1 cellular context compared by ENCODE assay signal in the genomic region with DNA sequence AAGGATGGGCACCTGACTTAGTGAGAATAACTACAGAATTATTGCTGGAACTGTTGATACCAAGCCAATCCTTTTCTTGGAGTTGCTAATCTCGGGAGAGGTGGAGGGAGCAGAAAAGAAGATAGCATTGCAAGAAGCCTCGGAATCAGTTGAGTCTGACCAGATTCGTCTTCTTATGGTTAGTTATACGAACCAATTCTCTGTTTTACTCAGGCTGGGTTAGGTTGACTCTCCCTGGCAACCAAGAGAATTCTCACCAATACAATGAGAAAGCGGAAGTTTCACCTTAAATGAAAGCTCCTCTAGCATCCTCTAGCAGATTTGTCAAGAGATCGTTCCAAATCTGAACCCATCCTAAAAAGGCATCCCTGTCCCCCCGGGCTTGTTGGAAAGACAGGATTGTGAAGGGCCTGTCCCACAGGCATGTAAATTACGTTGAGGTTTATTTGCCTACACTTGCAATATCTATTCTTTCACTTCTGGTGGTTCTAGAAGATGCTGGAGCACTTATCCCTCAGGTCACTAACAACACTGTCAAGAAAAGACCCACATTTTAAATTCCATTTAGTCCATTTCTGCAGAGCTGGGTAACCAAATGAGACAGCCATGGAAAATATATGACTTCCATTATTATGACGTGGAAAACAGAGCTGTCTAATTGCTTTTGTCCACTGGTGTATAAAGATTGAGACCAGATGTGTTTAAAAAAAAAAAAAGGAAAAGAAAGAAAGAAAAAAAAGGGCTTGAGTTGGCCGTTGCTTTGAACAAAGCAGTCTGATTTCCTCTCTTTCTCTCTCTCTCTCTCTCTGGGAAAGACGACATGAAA.
A peak's percentile ranks its signal among the peaks of the same experiment; 100 is the strongest.
TF ChIP-seq lines count a peak whose summit lies in the region.

No MANE protein-coding gene starts in this region.

TF ChIP-seq in SK-N-SH, 30 proteins besides CTCF, POLR2A, EP300 and RAD21 (continued from another document):
- TF ChIP-seq, protein P1, sequence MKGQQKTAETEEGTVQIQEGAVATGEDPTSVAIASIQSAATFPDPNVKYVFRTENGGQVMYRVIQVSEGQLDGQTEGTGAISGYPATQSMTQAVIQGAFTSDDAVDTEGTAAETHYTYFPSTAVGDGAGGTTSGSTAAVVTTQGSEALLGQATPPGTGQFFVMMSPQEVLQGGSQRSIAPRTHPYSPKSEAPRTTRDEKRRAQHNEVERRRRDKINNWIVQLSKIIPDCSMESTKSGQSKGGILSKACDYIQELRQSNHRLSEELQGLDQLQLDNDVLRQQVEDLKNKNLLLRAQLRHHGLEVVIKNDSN (IDR thresholded peaks at IDR 0.05; ENCODE audit: borderline replicate concordance, low read depth), result no peak
- TF ChIP-seq YY1 (IDR thresholded peaks at IDR 0.05; ENCODE audit: low read depth) (no peak), GABPA (IDR thresholded peaks at IDR 0.05; ENCODE audit: low read depth) (no peak), TCF12 (IDR thresholded peaks at IDR 0.05) (peak; percentile 86), NRF1 (IDR thresholded peaks at IDR 0.05; ENCODE audit: low read depth, low read length) (no peak), EZH2phosphoT487 (IDR thresholded peaks at IDR 0.05; ENCODE audit: borderline replicate concordance, low read depth) (no peak), SMC3 (IDR thresholded peaks at IDR 0.05; ENCODE audit: low read depth, low read length) (no peak), POLR2AphosphoS5 (IDR thresholded peaks at IDR 0.05; ENCODE audit: low read depth, low read length) (peak; percentile 52; the same call in 1 of the 2 replicates), NFIC (IDR thresholded peaks at IDR 0.05; ENCODE audit: borderline replicate concordance) (no peak; the same call in 1 of the 2 replicates), FOSL2 (IDR thresholded peaks at IDR 0.05; ENCODE audit: borderline replicate concordance, low read depth) (no peak), SIN3A (IDR thresholded peaks at IDR 0.05; ENCODE audit: borderline replicate concordance, low read depth, low read length) (no peak), JUND (IDR thresholded peaks at IDR 0.05) (no peak; the same call in 1 of the 2 replicates), MXI1 (IDR thresholded peaks at IDR 0.05; ENCODE audit: low read depth, low read length) (0 out of 2 replicates have a peak, but pooled peaks have one; percentile 41), RCOR1 (IDR thresholded peaks at IDR 0.05; ENCODE audit: low read length) (peak; percentile 40), RFX5 (IDR thresholded peaks at IDR 0.05; ENCODE audit: low read length) (no peak), FOXJ3 (CRISPR knock-in tag; IDR thresholded peaks at IDR 0.05) (no peak), ELF1 (IDR thresholded peaks at IDR 0.05) (no peak)
- TF ChIP-seq, protein P2, sequence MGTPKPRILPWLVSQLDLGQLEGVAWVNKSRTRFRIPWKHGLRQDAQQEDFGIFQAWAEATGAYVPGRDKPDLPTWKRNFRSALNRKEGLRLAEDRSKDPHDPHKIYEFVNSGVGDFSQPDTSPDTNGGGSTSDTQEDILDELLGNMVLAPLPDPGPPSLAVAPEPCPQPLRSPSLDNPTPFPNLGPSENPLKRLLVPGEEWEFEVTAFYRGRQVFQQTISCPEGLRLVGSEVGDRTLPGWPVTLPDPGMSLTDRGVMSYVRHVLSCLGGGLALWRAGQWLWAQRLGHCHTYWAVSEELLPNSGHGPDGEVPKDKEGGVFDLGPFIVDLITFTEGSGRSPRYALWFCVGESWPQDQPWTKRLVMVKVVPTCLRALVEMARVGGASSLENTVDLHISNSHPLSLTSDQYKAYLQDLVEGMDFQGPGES (IDR thresholded peaks at IDR 0.05; ENCODE audit: low read depth, low read length), result no peak
- TF ChIP-seq, protein P3, sequence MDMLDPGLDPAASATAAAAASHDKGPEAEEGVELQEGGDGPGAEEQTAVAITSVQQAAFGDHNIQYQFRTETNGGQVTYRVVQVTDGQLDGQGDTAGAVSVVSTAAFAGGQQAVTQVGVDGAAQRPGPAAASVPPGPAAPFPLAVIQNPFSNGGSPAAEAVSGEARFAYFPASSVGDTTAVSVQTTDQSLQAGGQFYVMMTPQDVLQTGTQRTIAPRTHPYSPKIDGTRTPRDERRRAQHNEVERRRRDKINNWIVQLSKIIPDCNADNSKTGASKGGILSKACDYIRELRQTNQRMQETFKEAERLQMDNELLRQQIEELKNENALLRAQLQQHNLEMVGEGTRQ (IDR thresholded peaks at IDR 0.05; ENCODE audit: borderline replicate concordance, low read depth, low read length), result no peak
- TF ChIP-seq, protein P4, sequence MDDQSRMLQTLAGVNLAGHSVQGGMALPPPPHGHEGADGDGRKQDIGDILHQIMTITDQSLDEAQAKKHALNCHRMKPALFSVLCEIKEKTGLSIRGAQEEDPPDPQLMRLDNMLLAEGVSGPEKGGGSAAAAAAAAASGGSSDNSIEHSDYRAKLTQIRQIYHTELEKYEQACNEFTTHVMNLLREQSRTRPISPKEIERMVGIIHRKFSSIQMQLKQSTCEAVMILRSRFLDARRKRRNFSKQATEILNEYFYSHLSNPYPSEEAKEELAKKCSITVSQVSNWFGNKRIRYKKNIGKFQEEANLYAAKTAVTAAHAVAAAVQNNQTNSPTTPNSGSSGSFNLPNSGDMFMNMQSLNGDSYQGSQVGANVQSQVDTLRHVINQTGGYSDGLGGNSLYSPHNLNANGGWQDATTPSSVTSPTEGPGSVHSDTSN (IDR thresholded peaks at IDR 0.05), result peak; percentile 64
- TF ChIP-seq, protein P5, sequence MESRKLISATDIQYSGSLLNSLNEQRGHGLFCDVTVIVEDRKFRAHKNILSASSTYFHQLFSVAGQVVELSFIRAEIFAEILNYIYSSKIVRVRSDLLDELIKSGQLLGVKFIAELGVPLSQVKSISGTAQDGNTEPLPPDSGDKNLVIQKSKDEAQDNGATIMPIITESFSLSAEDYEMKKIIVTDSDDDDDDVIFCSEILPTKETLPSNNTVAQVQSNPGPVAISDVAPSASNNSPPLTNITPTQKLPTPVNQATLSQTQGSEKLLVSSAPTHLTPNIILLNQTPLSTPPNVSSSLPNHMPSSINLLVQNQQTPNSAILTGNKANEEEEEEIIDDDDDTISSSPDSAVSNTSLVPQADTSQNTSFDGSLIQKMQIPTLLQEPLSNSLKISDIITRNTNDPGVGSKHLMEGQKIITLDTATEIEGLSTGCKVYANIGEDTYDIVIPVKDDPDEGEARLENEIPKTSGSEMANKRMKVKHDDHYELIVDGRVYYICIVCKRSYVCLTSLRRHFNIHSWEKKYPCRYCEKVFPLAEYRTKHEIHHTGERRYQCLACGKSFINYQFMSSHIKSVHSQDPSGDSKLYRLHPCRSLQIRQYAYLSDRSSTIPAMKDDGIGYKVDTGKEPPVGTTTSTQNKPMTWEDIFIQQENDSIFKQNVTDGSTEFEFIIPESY (IDR thresholded peaks at IDR 0.05; ENCODE audit: borderline replicate concordance, low read depth), result no peak
